1 cellular context compared by ENCODE assay signal in genomic region chr5:179376701-179377420, GRCh38.
A peak's percentile ranks its signal among the peaks of the same experiment; 100 is the strongest.
TF ChIP-seq lines count a peak whose summit lies in the region.

No MANE protein-coding gene starts in this region.

TF ChIP-seq in K562, 482 proteins besides CTCF, POLR2A, EP300 and RAD21 (continued from another document):
- no peak for TF ChIP-seq TAF9B (IDR thresholded peaks at IDR 0.05; ENCODE audit: partially characterized antibody)
- no peak for TF ChIP-seq TRIM24 (IDR thresholded peaks at IDR 0.05)
- TF ChIP-seq MECOM (CRISPR knock-in tag; IDR thresholded peaks at IDR 0.05) = no peak
- TF ChIP-seq TBP (optimal IDR thresholded peaks at IDR 0.05; ENCODE audit: low read depth, low read length) = no peak
- TF ChIP-seq RFX5 (IDR thresholded peaks at IDR 0.05; ENCODE audit: low read depth, low read length) = no peak
- TF ChIP-seq TFE3 (CRISPR knock-in tag; IDR thresholded peaks at IDR 0.05) = peak; percentile 31
- TF ChIP-seq EWSR1 (IDR thresholded peaks at IDR 0.05; ENCODE audit: borderline replicate concordance, low read depth, partially characterized antibody) = no peak
